In the genomic region with DNA sequence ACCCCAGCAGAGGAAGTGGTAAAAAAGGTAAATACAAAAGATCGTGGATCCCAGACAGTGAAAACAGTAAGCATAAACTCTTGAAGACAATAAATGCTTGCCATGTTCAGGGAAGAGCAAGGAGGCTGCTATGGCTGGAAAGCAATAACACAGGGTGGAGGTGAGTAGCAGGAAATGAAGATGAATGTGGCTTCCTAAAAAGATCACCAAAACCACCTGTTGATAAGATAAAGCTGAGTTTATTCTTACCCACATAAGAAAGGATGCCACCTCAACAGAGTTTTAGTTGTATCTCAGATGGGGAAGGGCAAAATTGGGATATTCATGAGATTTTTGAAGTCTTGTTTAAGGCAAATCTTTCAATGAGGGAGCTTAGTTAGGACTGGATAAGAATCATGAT, we compare ENCODE assay signal across 21 cellular contexts.
"Had no signal": no experiment of that assay in that cellular context is flagged by ENCODE, and none has a peak within 500 bp of the region (broad histone marks: within the 10 kb centered on the region; RNA-seq: fewer than 3 reads in every experiment).

No MANE protein-coding gene starts in this region.

- H3K4me1 ChIP-seq: breast epithelium, Peyer's patch had no signal

- H3K27ac Mint-ChIP-seq: activated CD8-positive, alpha-beta memory T cell treated with anti-CD3 and anti-CD28 coated beads, Interleukin-2, amount 10 ng/mL, durations not matched to agents 7 days and 5 days; activated T-cell treated with anti-CD3 and anti-CD28 coated beads, Interleukin-2, amount 50 U/mL, for 24 hours; activated T-helper 1 cell treated with anti-CD3 and anti-CD28 coated beads, Interleukin-12 subunit alpha, Interleukin-12 subunit beta, Interleukin-2, Interleukin-4 antibody, amounts not matched to agents 30 ng/mL and 10 ng/mL and 1 ng/mL, durations not matched to agents 14 hours and 24 hours and 36 hours had no signal

- H3K4me3 Mint-ChIP-seq: activated CD8-positive, alpha-beta memory T cell treated with anti-CD3 and anti-CD28 coated beads, Interleukin-2, amount 10 ng/mL, durations not matched to agents 7 days and 5 days; activated T-cell treated with anti-CD3 and anti-CD28 coated beads, Interleukin-2, amount 50 U/mL, for 24 hours; activated T-helper 1 cell treated with anti-CD3 and anti-CD28 coated beads, Interleukin-12 subunit alpha, Interleukin-12 subunit beta, Interleukin-2, Interleukin-4 antibody, amounts not matched to agents 30 ng/mL and 10 ng/mL and 1 ng/mL, durations not matched to agents 14 hours and 24 hours and 36 hours had no signal

- H3K9me3 ChIP-seq: Peyer's patch, SK-N-SH had no signal

- H3K9ac ChIP-seq: KMS-11, SK-N-SH had no signal

- H3K27ac ChIP-seq: breast epithelium, KMS-11, Peyer's patch, RWPE1, SJCRH30 had no signal

- H3K36me3 ChIP-seq: breast epithelium, Peyer's patch, SJCRH30 had no signal

- H3K4me2 ChIP-seq: KMS-11, SK-N-SH had no signal

- H3K9me2 ChIP-seq: SK-N-SH had no signal

- H3K27me3 ChIP-seq: breast epithelium, Peyer's patch, SJCRH30 had no signal

- DNase-seq: activated CD4-positive, alpha-beta T cell treated with anti-CD3 and anti-CD28 coated beads for 4 hours; activated CD8-positive, alpha-beta memory T cell treated with anti-CD3 and anti-CD28 coated beads, Interleukin-2, amount 10 ng/mL, durations not matched to agents 7 days and 5 days; activated effector memory CD4-positive, alpha-beta T cell treated with anti-CD3 and anti-CD28 coated beads, Interleukin-2, amount 50 U/mL, for 16 hours; activated naive CD4-positive, alpha-beta T cell treated with anti-CD3 and anti-CD28 coated beads, Interleukin-2, amount 50 U/mL, for 16 hours; activated T-cell treated with anti-CD3 and anti-CD28 coated beads, Interleukin-2, amount 50 U/mL, for 24 hours; aorta; NCI-H1105 treated with DMSO at 0.1 percent for 48 hours; NCI-H1436 treated with DMSO at 0.1 percent for 48 hours; NCI-H187; NCI-H2081; NCI-H510A treated with DMSO at 0.1 percent for 48 hours; NCI-H69; Peyer's patch; Right ventricle myocardium superior; SJCRH30; SK-N-SH had no signal

- H3K27me3 Mint-ChIP-seq: activated CD8-positive, alpha-beta memory T cell treated with anti-CD3 and anti-CD28 coated beads, Interleukin-2, amount 10 ng/mL, durations not matched to agents 7 days and 5 days had no signal

- ATAC-seq: activated CD4-positive, CD25-positive, alpha-beta regulatory T cell treated with anti-CD3 and anti-CD28 coated beads, Interleukin-2, amount 50 U/mL, for 24 hours; activated CD8-positive, alpha-beta memory T cell treated with anti-CD3 and anti-CD28 coated beads, Interleukin-2, amount 10 ng/mL, durations not matched to agents 7 days and 5 days had no signal

- H3K4me3 ChIP-seq: breast epithelium, Peyer's patch, SJCRH30 had no signal
